ENCODE assay signal across 3 cellular contexts in genomic region chr10:52322323-52322722, GRCh38.
TF ChIP-seq lines count a peak whose summit lies in the region.

No MANE protein-coding gene starts in this region.

TF ChIP-seq in A549, 52 proteins besides CTCF, POLR2A, EP300 and RAD21:
- TF ChIP-seq NPAS2 (CRISPR knock-in tag; IDR thresholded peaks at IDR 0.05; ENCODE audit: borderline replicate concordance) = no peak
- no peak for TF ChIP-seq CHD4 (IDR thresholded peaks at IDR 0.05; ENCODE audit: borderline replicate concordance)
- TF ChIP-seq ZFP36 (IDR thresholded peaks at IDR 0.05; ENCODE audit: borderline replicate concordance, partially characterized antibody) = no peak
- TF ChIP-seq ZC3H11A (IDR thresholded peaks at IDR 0.05) = no peak
- TF ChIP-seq JUN (IDR thresholded peaks at IDR 0.05) = no peak
- no peak for TF ChIP-seq MAX (IDR thresholded peaks at IDR 0.05)
- no peak for TF ChIP-seq EHF (CRISPR knock-in tag; IDR thresholded peaks at IDR 0.05)
- TF ChIP-seq GATA3 (IDR thresholded peaks at IDR 0.05; ENCODE audit: borderline replicate concordance) = no peak
- TF ChIP-seq CBX8 (IDR thresholded peaks at IDR 0.05) = no peak
- TF ChIP-seq NFE2L2 (conservative IDR thresholded peaks at IDR 0.05; ENCODE audit: low read length) = no peak
- TF ChIP-seq HES2 (IDR thresholded peaks at IDR 0.05) = no peak
- no peak for TF ChIP-seq JUNB (IDR thresholded peaks at IDR 0.05)
TF ChIP-seq in A549: peak in this region for 0.

TF ChIP-seq in endothelial cell of umbilical vein, 7 proteins besides CTCF, POLR2A, EP300 and RAD21:
- no peak for TF ChIP-seq EZH2 (IDR thresholded peaks at IDR 0.05; ENCODE audit: borderline replicate concordance, low read depth, low read length, severe bottlenecking)
- TF ChIP-seq FOS (IDR thresholded peaks at IDR 0.05; ENCODE audit: borderline replicate concordance, insufficient read depth, low read length) = no peak
- TF ChIP-seq GATA2 (IDR thresholded peaks at IDR 0.05; ENCODE audit: insufficient read depth, insufficient read length, low read depth, low read length) = peak; percentile 16

TF ChIP-seq in HEK293T, 16 proteins besides CTCF, POLR2A, EP300 and RAD21:
- TF ChIP-seq SP1 (IDR thresholded peaks at IDR 0.05) (no peak), CTBP1 (IDR thresholded peaks at IDR 0.05; ENCODE audit: borderline replicate concordance) (no peak), BHLHE40 (IDR thresholded peaks at IDR 0.05; ENCODE audit: borderline replicate concordance) (no peak), HDGF (IDR thresholded peaks at IDR 0.05; ENCODE audit: borderline replicate concordance) (no peak), ZNF384 (IDR thresholded peaks at IDR 0.05) (no peak), SUZ12 (IDR thresholded peaks at IDR 0.05) (no peak), TARDBP (IDR thresholded peaks at IDR 0.05) (no peak), ARNT (IDR thresholded peaks at IDR 0.05) (no peak)
TF ChIP-seq in HEK293T: peak in this region for 0.
